ENCODE assay signal across 8 cellular contexts in the genomic region with DNA sequence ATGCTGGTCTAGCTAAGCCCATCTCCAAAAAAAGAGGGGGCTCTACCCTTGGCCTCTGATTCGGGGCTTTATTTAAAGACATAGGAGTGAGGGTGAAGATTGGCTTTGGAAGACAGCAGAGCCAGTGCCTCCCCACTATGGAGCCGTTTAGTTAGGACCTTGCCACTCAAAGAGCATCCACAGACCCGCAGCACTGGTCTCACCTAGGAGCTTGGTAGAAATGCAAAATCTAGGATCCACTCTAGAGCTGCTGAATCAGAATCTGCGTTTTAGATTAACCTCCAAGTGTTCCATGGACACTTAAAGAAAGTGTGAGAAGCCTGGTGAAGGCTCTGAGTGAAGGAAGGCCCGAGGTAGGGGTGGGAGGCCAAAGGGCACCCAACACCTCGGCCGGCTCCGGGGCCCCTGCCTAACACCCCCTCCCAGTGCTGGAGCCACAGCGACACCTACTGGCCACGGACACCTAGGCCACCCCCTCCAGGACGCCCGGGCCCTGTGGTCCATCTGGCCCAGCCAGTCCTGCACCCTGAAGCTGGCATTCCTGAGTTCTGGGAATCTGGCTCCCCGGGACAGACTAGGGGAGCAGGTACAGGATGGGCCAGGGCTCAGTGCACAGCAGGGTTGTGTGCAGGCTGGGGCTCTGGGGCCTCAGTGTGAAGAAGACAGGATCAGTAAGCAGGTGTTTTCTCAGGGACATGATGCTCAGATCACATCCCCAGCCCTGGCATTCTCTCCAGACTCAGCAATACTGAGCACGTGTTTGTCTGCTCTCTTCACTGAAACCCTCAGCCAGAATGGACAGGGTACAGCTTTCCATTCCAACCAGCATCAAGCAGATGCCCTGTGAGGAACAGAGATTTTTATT.
DNase-seq lines count a peak whose midpoint lies in the region; ATAC-seq and TF ChIP-seq lines count a peak whose summit lies in the region.

No MANE protein-coding gene starts in this region.

- H3K9me3 ChIP-seq in PC-3 (ENCODE audit: low read length) = no peaks in the 10 kb centered on the region
- no peaks in the 10 kb centered on the region for H3K9me3 ChIP-seq in neural progenitor cell (ENCODE audit: low read depth)
- H3K9me3 ChIP-seq in stomach = no peaks in the 10 kb centered on the region

- H3K4me1 ChIP-seq in PC-3 (ENCODE audit: insufficient read depth, low read length) (no peaks in the 10 kb centered on the region), neural progenitor cell (peaks cover 5% of the 10 kb centered on the region), stomach (peaks cover 0 to 6% (median 0%) of the 10 kb centered on the region in 4 donors)

- H3K27me3 Mint-ChIP-seq in activated T-cell treated with anti-CD3 and anti-CD28 coated beads, Interleukin-2, amount 50 U/mL, for 4 hours (ENCODE audit: low read depth) = peaks cover 4% of the 10 kb centered on the region
- peaks cover 25% of the 10 kb centered on the region for H3K27me3 Mint-ChIP-seq in neural progenitor cell (ENCODE audit: insufficient read depth, low read depth)

- H2AFZ ChIP-seq in PC-3 (ENCODE audit: low read length) (peak overlapping the region; percentile 25; the same call in 1 of the 2 replicates), neural progenitor cell (replicated peaks) (no peak overlapping the region)

- no peak for TF ChIP-seq POLR2A in stomach (IDR thresholded peaks at IDR 0.05)

- H3K36me3 Mint-ChIP-seq in activated T-cell treated with anti-CD3 and anti-CD28 coated beads, Interleukin-2, amount 50 U/mL, for 4 hours (ENCODE audit: insufficient read depth) = no peaks in the 10 kb centered on the region
- H3K36me3 Mint-ChIP-seq in neural progenitor cell = no peaks in the 10 kb centered on the region

- intact Hi-C loops in PC-3 (cut with micrococcal nuclease) (loop anchor here (1.0 to 5.0 kb wide), 3 partner anchors 190 to 378 kb away; partner anchors contain the start of gene RNF220), stomach (cut with DNase I; ENCODE audit: low total_unique reads) (loop anchor here (5.0 kb wide), 1 partner anchor 218 kb away; no protein-coding TSS in a partner anchor)

- H3K4me1 Mint-ChIP-seq in activated T-cell treated with anti-CD3 and anti-CD28 coated beads, Interleukin-2, amount 50 U/mL, for 4 hours (ENCODE audit: low read depth) = no peaks in the 10 kb centered on the region
- H3K4me1 Mint-ChIP-seq in neural progenitor cell = peaks cover 8% of the 10 kb centered on the region

- H3K27ac ChIP-seq in PC-3 (ENCODE audit: low read length) = no peak overlapping the region
- no peak overlapping the region for H3K27ac ChIP-seq in neural progenitor cell
- H3K27ac ChIP-seq in stomach = no peak overlapping the region

- H3K27me3 ChIP-seq in PC-3 (ENCODE audit: low read length) (no peaks in the 10 kb centered on the region), neural progenitor cell (peaks cover 93% of the 10 kb centered on the region), stomach (peaks cover 0 to 33% (median 16%) of the 10 kb centered on the region in 3 donors)

- DNase-seq in GM04504 (ENCODE audit: low read depth) = peak; percentile 19
- peak; percentile 74 for DNase-seq in PC-3
- peak; percentile 74 for DNase-seq in activated T-cell treated with anti-CD3 and anti-CD28 coated beads, Interleukin-2, amount 50 U/mL, for 4 hours
- peak; percentile 43 for DNase-seq in fibroblast of mammary gland (ENCODE audit: low read depth)
- DNase-seq in neural progenitor cell (ENCODE audit: low spot score) = peak; percentile 91
- DNase-seq in stomach = peak; percentile 84

- no peak overlapping the region for H3K4me2 ChIP-seq in PC-3 (ENCODE audit: low read length)
- no peak overlapping the region for H3K4me2 ChIP-seq in neural progenitor cell

- H3K36me3 ChIP-seq in PC-3 (ENCODE audit: low read depth, low read length) (no peaks in the 10 kb centered on the region), neural progenitor cell (no peaks in the 10 kb centered on the region), stomach (no peaks in the 10 kb centered on the region)

- no TSS peak for BruUV-seq in PC-3 (replicated peaks; lab: Mats Ljungman, UMichigan)

- ATAC-seq in HG03460 (IDR thresholded peaks at IDR 0.05; ENCODE audit: unreplicated experiment) (peak; percentile 70), PC-3 (peak; percentile 97), GM21576 (IDR thresholded peaks at IDR 0.05; ENCODE audit: unreplicated experiment) (no peak)
- peak; percentile 95 for ATAC-seq in activated T-cell treated with anti-CD3 and anti-CD28 coated beads, Interleukin-2, amount 50 U/mL, for 4 hours

- TF ChIP-seq EP300 in stomach (IDR thresholded peaks at IDR 0.05) = no peak

- 17 to 22% (median 20%) methylated on average over 11 to 14 of the region's 14 CpGs for WGBS in stomach, 5 donors

- no peak overlapping the region for H3K4me3 Mint-ChIP-seq in activated T-cell treated with anti-CD3 and anti-CD28 coated beads, Interleukin-2, amount 50 U/mL, for 4 hours
- H3K4me3 Mint-ChIP-seq in neural progenitor cell = no peak overlapping the region

- POLR2A ChIA-PET in PC-3 (lab: Charles Lee; ENCODE audit: unreplicated experiment) = no interaction called here

- no peaks in the 10 kb centered on the region for H3F3A ChIP-seq in PC-3 (ENCODE audit: low read length, unreplicated experiment)
- no peaks in the 10 kb centered on the region for H3F3A ChIP-seq in neural progenitor cell (ENCODE audit: low read depth)

- TF ChIP-seq CTCF in PC-3 (conservative IDR thresholded peaks at IDR 0.05; ENCODE audit: low read depth, low read length) (peak; percentile 98), fibroblast of mammary gland (conservative IDR thresholded peaks at IDR 0.05; ENCODE audit: control insufficient read depth, insufficient read depth, low read depth, low read length) (peak; percentile 86), neural progenitor cell (IDR thresholded peaks at IDR 0.05) (peak; percentile 99), stomach (IDR thresholded peaks at IDR 0.05) (peak in 5 of 7 experiments; percentile 87 to 97 (median 90))

- H3K9me3 Mint-ChIP-seq in activated T-cell treated with anti-CD3 and anti-CD28 coated beads, Interleukin-2, amount 50 U/mL, for 4 hours = no peaks in the 10 kb centered on the region
- no peaks in the 10 kb centered on the region for H3K9me3 Mint-ChIP-seq in neural progenitor cell

- H4K20me1 ChIP-seq in PC-3 (ENCODE audit: low read length) (no peaks in the 10 kb centered on the region), neural progenitor cell (ENCODE audit: low read depth) (peaks cover 7% of the 10 kb centered on the region)

- H3K79me2 ChIP-seq in PC-3 (ENCODE audit: low read length) (no peaks in the 10 kb centered on the region), neural progenitor cell (ENCODE audit: low read depth) (no peaks in the 10 kb centered on the region)

- no peaks in the 10 kb centered on the region for H3K9me2 ChIP-seq in PC-3 (replicated peaks; ENCODE audit: low read length)

- no peak overlapping the region for H3K4me3 ChIP-seq in PC-3 (ENCODE audit: low read length)
- no peak overlapping the region for H3K4me3 ChIP-seq in fibroblast of mammary gland (ENCODE audit: control insufficient read depth, low read depth, low read length)
- no peak overlapping the region for H3K4me3 ChIP-seq in neural progenitor cell
- H3K4me3 ChIP-seq in stomach = no peak overlapping the region

- CTCF ChIA-PET in PC-3 (lab: Charles Lee) = interaction anchor here (0.6 to 1.5 kb wide), 6 partner anchors 28 to 217 kb away, joined by 3 to 15 read pairs (median 5); no protein-coding TSS in a partner anchor

- H3K9ac ChIP-seq in PC-3 (ENCODE audit: low read length) (no peak overlapping the region), neural progenitor cell (no peak overlapping the region)

- H3K27ac Mint-ChIP-seq in neural progenitor cell = no peak overlapping the region

Comparison
In these comparisons a context has a peak if more than half of its experiments do, and no peak if none do; other contexts are left out.
1. DNase-seq: peak in every context shown above with its lines; median percentile 91 in neural progenitor cell; 84 in stomach; 74 in PC-3; 74 in activated T-cell treated with anti-CD3 and anti-CD28 coated beads, Interleukin-2, amount 50 U/mL, for 4 hours; 43 in fibroblast of mammary gland; 19 in GM04504.